ENCODE assay signal across 8 cellular contexts in the genomic region with DNA sequence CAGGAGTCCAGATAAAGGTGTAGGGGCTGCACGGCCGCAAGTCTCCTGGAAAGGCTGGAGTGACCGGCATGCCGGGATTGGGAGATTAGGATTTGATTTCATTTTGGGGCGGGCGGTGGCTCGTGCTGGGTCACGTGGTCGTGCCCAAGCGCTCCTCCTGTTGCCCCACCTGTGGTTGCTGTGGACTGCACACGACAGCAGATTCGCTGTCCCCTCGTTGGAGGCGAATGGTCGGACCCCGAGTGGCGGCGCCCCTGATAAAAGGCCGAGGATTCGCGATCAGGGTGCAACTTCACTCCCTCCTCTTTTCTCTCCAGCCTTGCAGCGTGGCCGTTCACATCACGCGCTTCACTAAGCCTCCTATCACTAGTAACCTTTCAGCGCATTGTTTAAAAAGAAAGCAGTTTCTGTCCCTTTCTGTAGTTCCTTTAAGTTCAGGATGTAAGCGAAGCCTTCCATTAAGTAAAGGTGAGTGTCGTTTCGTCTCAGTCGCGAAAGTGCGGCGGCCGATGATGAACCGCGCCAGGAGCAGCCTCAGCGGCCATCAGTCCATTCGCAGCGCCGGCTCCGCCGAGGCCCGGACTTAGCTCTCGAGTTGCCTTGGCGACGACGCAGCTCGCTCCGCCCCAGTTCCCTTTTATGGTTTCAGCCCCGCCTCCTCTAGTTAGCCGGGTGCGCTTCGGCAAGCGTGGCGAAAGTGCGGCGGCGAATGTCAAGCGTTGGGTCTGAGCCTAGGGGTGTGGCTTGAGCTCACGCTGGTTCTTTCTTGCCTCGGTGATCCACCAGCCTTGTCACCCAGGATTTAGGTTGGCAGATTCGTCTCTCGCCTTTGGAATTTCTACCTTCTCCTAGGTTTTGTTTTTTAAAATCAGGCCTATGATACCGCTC. TPM values are rescaled to one million over a fixed set of nuclear protein-coding genes. Genes with fewer than 3 reads are reported as not detected.
DNase-seq lines count a peak whose midpoint lies in the region; ATAC-seq and TF ChIP-seq lines count a peak whose summit lies in the region.

No MANE protein-coding gene starts in this region.

- H3K9me3 ChIP-seq in effector memory CD4-positive, alpha-beta T cell (ENCODE audit: control insufficient read depth, low read length) = no peaks in the 10 kb centered on the region

- TF ChIP-seq POLR2A in GM19099 (IDR thresholded peaks at IDR 0.05; ENCODE audit: extremely low read depth, insufficient read length, low read depth) = peak; percentile 67

- no peaks in the 10 kb centered on the region for H3K27me3 ChIP-seq in effector memory CD4-positive, alpha-beta T cell (replicated peaks; ENCODE audit: control insufficient read depth, insufficient read depth, low read length, poor library complexity, severe bottlenecking)

- peaks cover 17% of the 10 kb centered on the region for H3K4me1 ChIP-seq in effector memory CD4-positive, alpha-beta T cell (ENCODE audit: control insufficient read depth, insufficient read depth, low read length, poor library complexity, severe bottlenecking)

- peaks cover 7% of the 10 kb centered on the region for H3K36me3 ChIP-seq in effector memory CD4-positive, alpha-beta T cell (ENCODE audit: control insufficient read depth, insufficient read depth, low read length)

- H3K4me3 ChIP-seq in effector memory CD4-positive, alpha-beta T cell (ENCODE audit: insufficient read depth, low read depth, low read length, poor library complexity, severe bottlenecking) = peak overlapping the region; percentile 86

- DNase-seq in AG20443 (ENCODE audit: low spot score) = peak; percentile 97
- peak; percentile 100 for DNase-seq in NCI-H82 (lab: John Stamatoyannopoulos, UW)
- DNase-seq in activated CD8-positive, alpha-beta memory T cell treated with anti-CD3 and anti-CD28 coated beads for 48 hours (ENCODE audit: low read depth in 2 of 3, low spot score in 2 of 3) = peak; percentile 93 to 98 (median 95)
- peak; percentile 83 to 95 (median 94) for DNase-seq in effector memory CD4-positive, alpha-beta T cell
- DNase-seq in lung microvascular endothelial cell (ENCODE audit: low read depth in 2 of 2) = peak; percentile 99 to 100
- DNase-seq in stimulated activated CD4-positive, alpha-beta T cell treated with anti-CD3 and anti-CD28 coated beads, TNF-alpha, amount 100 ng/mL, for 24 hours (ENCODE audit: low read depth in 3 of 3) = peak; percentile 84 to 97 (median 91)

- peak overlapping the region; percentile 87 for H3K27ac ChIP-seq in effector memory CD4-positive, alpha-beta T cell (ENCODE audit: insufficient read depth, low read length, poor library complexity, severe bottlenecking)

- peak; percentile 64 for ATAC-seq in HG03432 (IDR thresholded peaks at IDR 0.05; ENCODE audit: unreplicated experiment)

RNA-seq across cellular contexts. Expression of gene PPP1R37, which starts 1.7 kb away (rescaled TPM):
- 16.3 and 24.0 TPM in 2 replicates for total RNA-seq in lung microvascular endothelial cell

RNA-seq across cellular contexts. Expression of gene GEMIN7, which starts 12.2 kb away (rescaled TPM):
- 15.5 and 17.0 TPM in 2 replicates for total RNA-seq in lung microvascular endothelial cell

RNA-seq across cellular contexts. Expression of gene ZNF296, which starts 15.0 kb away (rescaled TPM):
- under 0.01 TPM in 2 replicates for total RNA-seq in lung microvascular endothelial cell

RNA-seq across cellular contexts. Expression of gene CLASRP, which starts 52.4 kb away (rescaled TPM):
- total RNA-seq in lung microvascular endothelial cell = 5.9 and 9.1 TPM in 2 replicates

Comparison
In these comparisons a context has a peak if more than half of its experiments do, and no peak if none do; other contexts are left out.
1. Peak in every context shown above with its lines: DNase-seq, ATAC-seq, H3K4me3 ChIP-seq and H3K27ac ChIP-seq.